29 cellular contexts compared by ENCODE assay signal in genomic region chr14:30017370-30017993, GRCh38.
"Had no signal": no experiment of that assay in that cellular context is flagged by ENCODE, and none has a peak within 500 bp of the region (broad histone marks: within the 10 kb centered on the region; RNA-seq: fewer than 3 reads in every experiment).

No MANE protein-coding gene starts in this region.

- H3K27ac Mint-ChIP-seq: naive thymus-derived CD4-positive, alpha-beta T cell; natural killer cell; nephron; progenitor cell of endocrine pancreas; stimulated activated effector memory CD8-positive, alpha-beta T cell treated with anti-CD3 and anti-CD28 coated beads, Interleukin-12 subunit alpha, Interleukin-12 subunit beta, amount 100 ng/mL, for 72 hours; stimulated activated naive CD8-positive, alpha-beta T cell treated with anti-CD3 and anti-CD28 coated beads, Interleukin-15, Interleukin-2, amounts not matched to agents 100 ng/mL and 50 ng/mL, for 24 hours; type B pancreatic cell had no signal

- H3K36me3 Mint-ChIP-seq: naive thymus-derived CD4-positive, alpha-beta T cell; natural killer cell; stimulated activated effector memory CD8-positive, alpha-beta T cell treated with anti-CD3 and anti-CD28 coated beads, Interleukin-12 subunit alpha, Interleukin-12 subunit beta, amount 100 ng/mL, for 72 hours; type B pancreatic cell had no signal

- H3K9me3 Mint-ChIP-seq: nephron, neural crest cell, type B pancreatic cell had no signal

- H3K27me3 Mint-ChIP-seq: naive thymus-derived CD4-positive, alpha-beta T cell; progenitor cell of endocrine pancreas; stimulated activated naive CD8-positive, alpha-beta T cell treated with anti-CD3 and anti-CD28 coated beads, Interleukin-15, Interleukin-2, amounts not matched to agents 100 ng/mL and 50 ng/mL, for 24 hours had no signal

- H3K4me3 Mint-ChIP-seq: naive thymus-derived CD4-positive, alpha-beta T cell; natural killer cell; nephron; neural crest cell; stimulated activated effector memory CD8-positive, alpha-beta T cell treated with anti-CD3 and anti-CD28 coated beads, Interleukin-12 subunit alpha, Interleukin-12 subunit beta, amount 100 ng/mL, for 72 hours; stimulated activated naive CD8-positive, alpha-beta T cell treated with anti-CD3 and anti-CD28 coated beads, Interleukin-15, Interleukin-2, amounts not matched to agents 100 ng/mL and 50 ng/mL, for 24 hours; type B pancreatic cell had no signal

- H3K36me3 ChIP-seq: ovary, right lobe of liver, sigmoid colon, suprapubic skin, tibial artery, transverse colon, upper lobe of right lung, uterus had no signal

- H3K4me3 ChIP-seq: ovary, psoas muscle, right lobe of liver, sigmoid colon, suprapubic skin, testis, tibial artery, transverse colon, upper lobe of right lung, uterus had no signal

- FAIRE-seq: small intestine had no signal

- H3K4me1 Mint-ChIP-seq: naive thymus-derived CD4-positive, alpha-beta T cell; natural killer cell; neural crest cell; stimulated activated effector memory CD8-positive, alpha-beta T cell treated with anti-CD3 and anti-CD28 coated beads, Interleukin-12 subunit alpha, Interleukin-12 subunit beta, amount 100 ng/mL, for 72 hours had no signal

- DNase-seq: naive thymus-derived CD4-positive, alpha-beta T cell; natural killer cell; occipital lobe; ovary; posterior cingulate gyrus; psoas muscle; right cardiac atrium; right lobe of liver; sigmoid colon; small intestine; stimulated activated CD4-positive, alpha-beta T cell treated with anti-CD3 and anti-CD28 coated beads, Interleukin-15, amount 100 ng/mL, for 24 hours; stimulated activated CD4-positive, alpha-beta T cell treated with anti-CD3 and anti-CD28 coated beads, Interleukin-2, amount 100 ng/mL, for 24 hours; stimulated activated CD4-positive, alpha-beta T cell treated with anti-CD3 and anti-CD28 coated beads, Interleukin-2, amount 100 ng/mL, for 48 hours; stimulated activated CD4-positive, alpha-beta T cell treated with anti-CD3 and anti-CD28 coated beads, Interleukin-4, amount 100 ng/mL, for 24 hours; stimulated activated naive CD4-positive, alpha-beta T cell treated with Interleukin-2 at 50 U/mL for 16 hours; substantia nigra; testis; tibial artery; transverse colon; upper lobe of right lung; uterus had no signal

- H3K9me3 ChIP-seq: ovary, psoas muscle, right lobe of liver, sigmoid colon, suprapubic skin, testis, tibial artery, transverse colon, upper lobe of right lung, uterus had no signal

- H3K4me1 ChIP-seq: psoas muscle, right lobe of liver, sigmoid colon, suprapubic skin, testis, tibial artery, transverse colon, upper lobe of right lung, uterus had no signal

- H3K27ac ChIP-seq: ovary, parathyroid adenoma, psoas muscle, right lobe of liver, sigmoid colon, suprapubic skin, testis, tibial artery, transverse colon, upper lobe of right lung, uterus had no signal

- H3K9ac ChIP-seq: parathyroid adenoma had no signal

- ATAC-seq: naive thymus-derived CD4-positive, alpha-beta T cell; natural killer cell; psoas muscle; right cardiac atrium; right lobe of liver; stimulated activated effector memory CD8-positive, alpha-beta T cell treated with anti-CD3 and anti-CD28 coated beads, Interleukin-12 subunit alpha, Interleukin-12 subunit beta, amount 100 ng/mL, for 72 hours; upper lobe of right lung had no signal

- H3K27me3 ChIP-seq: ovary, right lobe of liver, sigmoid colon, suprapubic skin, testis, tibial artery, transverse colon, upper lobe of right lung, uterus had no signal

- H2AFZ ChIP-seq: parathyroid adenoma had no signal
